Comparison of ENCODE assay signal across 9 cellular contexts in the genomic region with DNA sequence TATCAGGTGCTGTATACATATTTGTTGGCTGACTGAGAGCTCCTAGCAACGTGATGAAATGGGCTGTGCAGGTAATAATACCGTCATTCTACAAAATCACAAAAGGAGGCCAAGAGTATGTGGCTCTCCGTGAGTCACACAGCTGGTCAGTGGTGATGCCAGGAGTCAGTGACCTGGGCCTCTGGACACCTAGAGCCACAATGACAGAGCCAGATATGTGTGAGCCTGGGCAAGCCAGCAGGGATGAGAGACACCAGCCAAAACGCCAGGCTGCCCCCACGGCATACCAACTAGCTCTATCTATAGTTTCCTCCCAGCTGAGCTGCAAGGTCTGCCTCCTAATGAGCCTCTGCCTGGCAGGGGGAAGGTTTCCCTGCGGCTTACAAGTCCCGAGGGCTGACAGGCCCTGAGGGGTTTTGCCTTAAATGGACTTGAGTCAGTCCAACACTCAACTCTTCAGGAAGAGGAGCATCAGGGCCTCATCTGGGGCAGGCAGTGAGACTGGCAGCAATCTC.
DNase-seq lines count a peak whose midpoint lies in the region; ATAC-seq, FAIRE-seq and TF ChIP-seq lines count a peak whose summit lies in the region.
"Had no signal": no experiment of that assay in that cellular context is flagged by ENCODE, and none has a peak within 500 bp of the region (broad histone marks: within the 10 kb centered on the region; RNA-seq: fewer than 3 reads in every experiment).

No MANE protein-coding gene starts in this region.

- peaks cover 0 to 11% (median 0%) of the 10 kb centered on the region in 9 donors for H3K36me3 ChIP-seq in heart left ventricle
- no peaks in the 10 kb centered on the region for H3K36me3 ChIP-seq in upper lobe of right lung
- no peaks in the 10 kb centered on the region for H3K36me3 ChIP-seq in small intestine (ENCODE audit: control insufficient read depth in 2 of 2, insufficient read depth in 2 of 2, low read length in 2 of 2)
- H3K36me3 ChIP-seq: tibial artery had no signal

- POLR2A ChIA-PET in activated CD4-positive, alpha-beta memory T cell treated with anti-CD3 and anti-CD28 coated beads for 36 hours (lab: Charles Lee), result interaction anchor here (0.8 to 1.8 kb wide), 3 partner anchors 162 to 248 kb away, joined by 3 to 5 read pairs (median 3); partner anchors contain the start of gene MTCH1

- DNase-seq in activated naive CD4-positive, alpha-beta T cell treated with anti-CD3 and anti-CD28 coated beads, Interleukin-2, amount 10 ng/mL, durations not matched to agents 7 days and 5 days, result no peak
- DNase-seq in activated naive CD4-positive, alpha-beta T cell (lab: John Stamatoyannopoulos, UW), result no peak
- no peak for DNase-seq in activated CD4-positive, alpha-beta memory T cell treated with anti-CD3 and anti-CD28 coated beads for 36 hours
- peak in 4 of 5 donors; percentile 33 to 61 (median 46) for DNase-seq in heart left ventricle
- DNase-seq in upper lobe of right lung, result no peak
- DNase-seq in H4 (ENCODE audit: low spot score), result no peak
- DNase-seq in small intestine, result no peak
- DNase-seq in inferior parietal cortex (ENCODE audit: extremely low spot score), result no peak
- DNase-seq: tibial artery had no signal

- no peak for TF ChIP-seq CTCF in heart left ventricle (IDR thresholded peaks at IDR 0.05)
- TF ChIP-seq CTCF in upper lobe of right lung (IDR thresholded peaks at IDR 0.05), result no peak

- H3K27me3 ChIP-seq in heart left ventricle (no peaks in the 10 kb centered on the region), upper lobe of right lung (no peaks in the 10 kb centered on the region), small intestine (ENCODE audit: control insufficient read depth in 2 of 2, insufficient read depth in 2 of 2, low read length in 2 of 2) (no peaks in the 10 kb centered on the region)
- H3K27me3 ChIP-seq: tibial artery had no signal

- ATAC-seq in heart left ventricle (peak; percentile 38 to 54 (median 44)), upper lobe of right lung (no peak)

- H3K4me1 Mint-ChIP-seq in activated naive CD4-positive, alpha-beta T cell treated with anti-CD3 and anti-CD28 coated beads, Interleukin-2, amount 10 ng/mL, durations not matched to agents 7 days and 5 days, result peaks cover 60% of the 10 kb centered on the region
- peaks cover 28% of the 10 kb centered on the region for H3K4me1 Mint-ChIP-seq in activated CD4-positive, alpha-beta memory T cell treated with anti-CD3 and anti-CD28 coated beads for 36 hours (ENCODE audit: low read depth)

- peak overlapping the region in 1 of 12 donors; percentile 12 for H3K4me3 ChIP-seq in heart left ventricle
- H3K4me3 ChIP-seq in upper lobe of right lung, result no peak overlapping the region
- no peak overlapping the region for H3K4me3 ChIP-seq in small intestine (ENCODE audit: low read depth in 1 of 2, low read length in 2 of 2)
- H3K4me3 ChIP-seq: tibial artery had no signal

- H3K27me3 Mint-ChIP-seq in activated naive CD4-positive, alpha-beta T cell treated with anti-CD3 and anti-CD28 coated beads, Interleukin-2, amount 10 ng/mL, durations not matched to agents 7 days and 5 days, result peaks cover 3% of the 10 kb centered on the region
- no peaks in the 10 kb centered on the region for H3K27me3 Mint-ChIP-seq in activated CD4-positive, alpha-beta memory T cell treated with anti-CD3 and anti-CD28 coated beads for 36 hours

- no peaks in the 10 kb centered on the region for H3K9me3 Mint-ChIP-seq in activated naive CD4-positive, alpha-beta T cell treated with anti-CD3 and anti-CD28 coated beads, Interleukin-2, amount 10 ng/mL, durations not matched to agents 7 days and 5 days
- H3K9me3 Mint-ChIP-seq in activated CD4-positive, alpha-beta memory T cell treated with anti-CD3 and anti-CD28 coated beads for 36 hours, result no peaks in the 10 kb centered on the region

- intact Hi-C loops in activated CD4-positive, alpha-beta memory T cell treated with anti-CD3 and anti-CD28 coated beads for 36 hours (cut with micrococcal nuclease), result no loop called here
- intact Hi-C loops in heart left ventricle (cut with DNase I), result loop anchor here in 9 of 10 donors (2.0 to 10.0 kb wide), 9 partner anchors 82 to 446 kb away; partner anchors contain the start of gene MTCH1 (in 5 of the 9)
- intact Hi-C loops in upper lobe of right lung (cut with DNase I), result loop anchor here (5.0 to 10.0 kb wide), 2 partner anchors 78 to 246 kb away; no protein-coding TSS in a partner anchor

- H3K9me3 ChIP-seq in heart left ventricle (no peaks in the 10 kb centered on the region), upper lobe of right lung (no peaks in the 10 kb centered on the region), small intestine (ENCODE audit: control insufficient read depth, low read depth) (no peaks in the 10 kb centered on the region)
- H3K9me3 ChIP-seq: tibial artery had no signal

- no peak for FAIRE-seq in small intestine (lab: Jason Lieb, UNC)

- 26 to 49% (median 38%) methylated on average over 7 of the region's 7 CpGs for WGBS in heart left ventricle, 4 donors
- 68 to 84% (median 78%) methylated on average over 7 of the region's 7 CpGs for WGBS in small intestine, 3 donors

- no peak for TF ChIP-seq POLR2A in heart left ventricle (IDR thresholded peaks at IDR 0.05)

- H3K4me1 ChIP-seq in heart left ventricle, result peaks cover 0 to 49% (median 30%) of the 10 kb centered on the region in 12 donors
- peaks cover 29% of the 10 kb centered on the region for H3K4me1 ChIP-seq in upper lobe of right lung
- no peaks in the 10 kb centered on the region for H3K4me1 ChIP-seq in small intestine (ENCODE audit: control insufficient read depth in 2 of 2, insufficient read depth in 1 of 2, low read depth in 1 of 2, low read length in 1 of 2)

- H3K4me3 Mint-ChIP-seq in activated naive CD4-positive, alpha-beta T cell treated with anti-CD3 and anti-CD28 coated beads, Interleukin-2, amount 10 ng/mL, durations not matched to agents 7 days and 5 days, result peak overlapping the region; percentile 58
- H3K4me3 Mint-ChIP-seq in activated CD4-positive, alpha-beta memory T cell treated with anti-CD3 and anti-CD28 coated beads for 36 hours, result peak overlapping the region; percentile 55

- H3K27ac Mint-ChIP-seq in activated naive CD4-positive, alpha-beta T cell treated with anti-CD3 and anti-CD28 coated beads, Interleukin-2, amount 10 ng/mL, durations not matched to agents 7 days and 5 days, result peak overlapping the region; percentile 72
- peak overlapping the region; percentile 86 for H3K27ac Mint-ChIP-seq in activated CD4-positive, alpha-beta memory T cell treated with anti-CD3 and anti-CD28 coated beads for 36 hours

- no peaks in the 10 kb centered on the region for H3K36me3 Mint-ChIP-seq in activated naive CD4-positive, alpha-beta T cell treated with anti-CD3 and anti-CD28 coated beads, Interleukin-2, amount 10 ng/mL, durations not matched to agents 7 days and 5 days
- no peaks in the 10 kb centered on the region for H3K36me3 Mint-ChIP-seq in activated CD4-positive, alpha-beta memory T cell treated with anti-CD3 and anti-CD28 coated beads for 36 hours

- CTCF ChIA-PET in activated naive CD4-positive, alpha-beta T cell treated with anti-CD3 and anti-CD28 coated beads, Interleukin-2, amount 10 ng/mL, durations not matched to agents 7 days and 5 days (lab: Charles Lee), result interaction anchor here (1.0 to 19.5 kb wide), 12 partner anchors 8 to 248 kb away, joined by 3 to 488 read pairs (median 6); no protein-coding TSS in a partner anchor
- CTCF ChIA-PET in activated CD4-positive, alpha-beta memory T cell treated with anti-CD3 and anti-CD28 coated beads for 36 hours (lab: Charles Lee), result interaction anchor here (0.9 to 12.1 kb wide), 13 partner anchors 8 to 557 kb away, joined by 3 to 345 read pairs (median 6); partner anchors contain the start of genes C6orf89, CDKN1A and PPIL1

- H3K27ac ChIP-seq in heart left ventricle (peak overlapping the region; percentile 36 to 86 (median 75)), upper lobe of right lung (peak overlapping the region; percentile 55), small intestine (ENCODE audit: low read depth in 1 of 2, low read length in 1 of 2) (peak overlapping the region in 1 of 2 donors; percentile 59)
- H3K27ac ChIP-seq: tibial artery had no signal

Comparison
In these comparisons a context has a peak if more than half of its experiments do, and no peak if none do; other contexts are left out.
1. DNase-seq: peak in heart left ventricle (4 of 5); none in activated naive CD4-positive, alpha-beta T cell treated with anti-CD3 and anti-CD28 coated beads, Interleukin-2, amount 10 ng/mL, durations not matched to agents 7 days and 5 days (single experiment), activated naive CD4-positive, alpha-beta T cell (0 of 4), activated CD4-positive, alpha-beta memory T cell treated with anti-CD3 and anti-CD28 coated beads for 36 hours (single experiment), upper lobe of right lung (single experiment), H4 (single experiment), small intestine (single experiment) and inferior parietal cortex (single experiment).